In the genomic region with DNA sequence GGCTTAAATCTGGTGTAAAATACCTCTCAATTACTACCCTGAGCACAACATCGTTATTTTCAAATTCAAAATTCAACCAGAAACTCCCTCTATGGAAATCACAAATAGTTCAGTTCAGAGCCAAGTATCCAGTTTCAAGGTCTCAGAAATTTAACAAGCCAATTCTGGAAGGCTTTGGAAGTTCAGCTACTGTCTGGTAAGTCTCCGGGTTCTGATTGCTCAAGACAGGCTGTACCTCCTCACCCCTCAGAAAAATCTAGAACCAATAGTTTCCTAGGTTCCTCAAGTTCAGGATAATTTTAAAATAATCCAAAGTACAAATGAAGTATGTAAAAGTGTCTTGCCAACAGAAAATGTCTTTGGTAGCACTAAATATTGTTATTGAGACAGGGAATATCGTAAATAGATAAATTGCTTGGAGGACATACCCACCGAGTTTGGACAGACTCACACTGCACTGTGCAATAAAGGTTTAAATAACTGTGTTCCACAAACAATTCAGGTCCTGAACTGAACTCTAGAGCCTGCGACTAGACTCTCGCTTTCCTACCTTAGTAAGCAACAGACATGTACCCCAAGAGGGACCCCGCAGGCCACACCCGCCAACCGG, we compare ENCODE assay signal across 8 cellular contexts. TPM values are rescaled to one million over a fixed set of nuclear protein-coding genes. Genes with fewer than 3 reads are reported as not detected.
DNase-seq lines count a peak whose midpoint lies in the region; ATAC-seq and TF ChIP-seq lines count a peak whose summit lies in the region.

No MANE protein-coding gene starts in this region.

- TF ChIP-seq POLR2A in IMR-90 (IDR thresholded peaks at IDR 0.05; ENCODE audit: low read depth, low read length), result no peak

- H2BK5ac ChIP-seq in IMR-90 (ENCODE audit: low read depth, low read length, poor library complexity, severe bottlenecking) (peak overlapping the region; percentile 62), mesenchymal stem cell (ENCODE audit: low read depth, low read length, poor library complexity, severe bottlenecking) (no peak overlapping the region)

- no peak for TF ChIP-seq RAD21 in IMR-90 (IDR thresholded peaks at IDR 0.05; ENCODE audit: low read length)

- dilution Hi-C loops in IMR-90 (cut with HindIII; ENCODE audit: low sequenced_read_pairs, unreplicated experiment), result no loop called here

- H3K9me3 ChIP-seq in IMR-90 (ENCODE audit: control insufficient read depth, insufficient read depth, low read length) (no peaks in the 10 kb centered on the region), mesenchymal stem cell (ENCODE audit: control insufficient read depth, low read length) (no peaks in the 10 kb centered on the region)

- H3K27ac ChIP-seq in IMR-90 (ENCODE audit: insufficient read depth, low read length), result peak overlapping the region; percentile 69
- H3K27ac ChIP-seq in brain microvascular endothelial cell, result peak overlapping the region; percentile 80
- peak overlapping the region; percentile 85 for H3K27ac ChIP-seq in mesenchymal stem cell (ENCODE audit: low read length, poor library complexity, severe bottlenecking)

- H3K4me3 ChIP-seq in AG10803 (ENCODE audit: low read length), result peak overlapping the region; percentile 99
- peak overlapping the region; percentile 72 for H3K4me3 ChIP-seq in IMR-90 (ENCODE audit: insufficient read depth, low read depth, low read length)
- peak overlapping the region; percentile 98 for H3K4me3 ChIP-seq in brain microvascular endothelial cell (ENCODE audit: low read depth, low read length)
- peak overlapping the region; percentile 81 to 94 for H3K4me3 ChIP-seq in mesenchymal stem cell (ENCODE audit: insufficient read depth in 1 of 2, low read depth in 1 of 2, low read length in 2 of 2)

- intact Hi-C loops in IMR-90 (cut with micrococcal nuclease), result no loop called here

- H3K79me1 ChIP-seq in IMR-90 (ENCODE audit: low read depth in 1 of 2, low read length in 2 of 2) (peaks cover 13 to 31% of the 10 kb centered on the region in 2 experiments), mesenchymal stem cell (replicated peaks; ENCODE audit: low read length, poor library complexity, severe bottlenecking) (peaks cover 2% of the 10 kb centered on the region)

- POLR2A ChIA-PET in IMR-90 (lab: Charles Lee; ENCODE audit: unreplicated experiment), result interaction anchor here (0.9 kb wide), 1 partner anchor 10 kb away, joined by 3 read pairs; no protein-coding TSS in a partner anchor

- peak overlapping the region; percentile 80 for H3K9ac ChIP-seq in IMR-90 (ENCODE audit: low read depth, low read length)
- peak overlapping the region; percentile 94 for H3K9ac ChIP-seq in mesenchymal stem cell (ENCODE audit: low read length)

- no peaks in the 10 kb centered on the region for H4K20me1 ChIP-seq in IMR-90 (ENCODE audit: insufficient read depth, low read length)

- H3K4me2 ChIP-seq in IMR-90 (ENCODE audit: low read depth, low read length), result peak overlapping the region; percentile 95
- H3K4me2 ChIP-seq in mesenchymal stem cell (ENCODE audit: low read length, poor library complexity, severe bottlenecking), result peak overlapping the region; percentile 75

- CTCF ChIA-PET in IMR-90 (lab: Yijun Ruan, JAX), result interaction anchor here (1.0 to 1.1 kb wide), 2 partner anchors 15 to 673 kb away, joined by 3 to 4 read pairs; no protein-coding TSS in a partner anchor

- H3K4ac ChIP-seq in IMR-90 (ENCODE audit: low read depth, low read length) (peak overlapping the region; percentile 66; the same call in 1 of the 2 replicates), mesenchymal stem cell (ENCODE audit: low read depth in 1 of 2, low read length in 2 of 2) (peak overlapping the region in 1 of 2 experiments; percentile 81)

- DNase-seq in AG10803 (ENCODE audit: low read depth), result peak; percentile 23
- DNase-seq in IMR-90, result peak; percentile 6
- DNase-seq in brain microvascular endothelial cell, result no peak
- peak; percentile 43 for DNase-seq in mesenchymal stem cell
- no peak for DNase-seq in stimulated activated CD4-positive, alpha-beta T cell treated with anti-CD3 and anti-CD28 coated beads, Interleukin-15, amount 100 ng/mL, for 24 hours
- DNase-seq in NCI-H2227 treated with DMSO at 0.1 percent for 48 hours (lab: John Stamatoyannopoulos, UW), result no peak

- H3K18ac ChIP-seq in IMR-90 (ENCODE audit: low read depth, low read length) (no peak overlapping the region), mesenchymal stem cell (ENCODE audit: low read depth in 1 of 2, low read length in 2 of 2) (peak overlapping the region in 1 of 2 experiments; percentile 97)

- H3K9me1 ChIP-seq in IMR-90 (ENCODE audit: insufficient read depth, low read length), result 0 out of 2 replicates have a peak, but pooled peaks cover 4% of the 10 kb centered on the region

- H4K5ac ChIP-seq in IMR-90 (ENCODE audit: low read depth, low read length), result no peak overlapping the region

- H3K23ac ChIP-seq in IMR-90 (ENCODE audit: low read depth, low read length) (peak overlapping the region; percentile 6; the same call in 1 of the 2 replicates), mesenchymal stem cell (ENCODE audit: low read length in 2 of 2) (no peak overlapping the region)

- H2AK5ac ChIP-seq in IMR-90 (ENCODE audit: low read depth, low read length) (no peak overlapping the region; the same call in 1 of the 2 replicates), mesenchymal stem cell (ENCODE audit: low read length, severe bottlenecking) (no peak overlapping the region)

- H2BK15ac ChIP-seq in IMR-90 (ENCODE audit: low read depth, low read length), result no peak overlapping the region
- H2BK15ac ChIP-seq in mesenchymal stem cell (ENCODE audit: low read depth, poor library complexity, severe bottlenecking), result peak overlapping the region; percentile 38

- H2AFZ ChIP-seq in IMR-90 (replicated peaks; ENCODE audit: low read length, poor library complexity) (peak overlapping the region; percentile 98), mesenchymal stem cell (ENCODE audit: low read depth, low read length) (peak overlapping the region; percentile 96)

- peak overlapping the region; percentile 79 to 95; a peak in 3 of 4 replicates for H4K8ac ChIP-seq in IMR-90 (ENCODE audit: low read depth in 2 of 2, low read length in 2 of 2)
- peak overlapping the region; percentile 89 for H4K8ac ChIP-seq in mesenchymal stem cell (ENCODE audit: low read length)

- peak; percentile 27 for ATAC-seq in IMR-90 (ENCODE audit: low read depth)
- ATAC-seq in HG03520 (IDR thresholded peaks at IDR 0.05; ENCODE audit: unreplicated experiment), result no peak
- ATAC-seq in GM19463 (IDR thresholded peaks at IDR 0.05; ENCODE audit: unreplicated experiment), result no peak

- no peak overlapping the region for H2BK20ac ChIP-seq in IMR-90 (ENCODE audit: low read depth, low read length)

- no peaks in the 10 kb centered on the region for H3K4me1 ChIP-seq in IMR-90 (ENCODE audit: control insufficient read depth, insufficient read depth, low read length)
- peaks cover 3% of the 10 kb centered on the region for H3K4me1 ChIP-seq in mesenchymal stem cell (ENCODE audit: control insufficient read depth, insufficient read depth, low read depth, low read length)

- no peak overlapping the region for H2BK12ac ChIP-seq in mesenchymal stem cell (ENCODE audit: low read length in 2 of 2)

- H2BK120ac ChIP-seq in IMR-90 (ENCODE audit: low read depth, low read length) (no peak overlapping the region), mesenchymal stem cell (ENCODE audit: low read depth, low read length) (peak overlapping the region; percentile 56)

- H3K36me3 ChIP-seq in IMR-90 (ENCODE audit: control insufficient read depth, insufficient read depth, low read length) (no peaks in the 10 kb centered on the region), brain microvascular endothelial cell (replicated peaks) (no peaks in the 10 kb centered on the region), mesenchymal stem cell (ENCODE audit: control insufficient read depth in 1 of 2, insufficient read depth in 2 of 2, low read depth in 1 of 2, low read length in 2 of 2) (peaks cover 0 to 5% of the 10 kb centered on the region in 2 experiments)

- 29% methylated on average over 2 of the region's 9 CpGs; no CpG with 5 or more reads in 1 of the 2 experiments for WGBS in IMR-90 (ENCODE audit: extremely low coverage in 2 of 2, insufficient read length in 1 of 2), 2 experiments
- 6% methylated on average over 9 of the region's 9 CpGs for WGBS in mesenchymal stem cell

- no TSS peak for BruUV-seq in IMR-90 (replicated peaks; lab: Mats Ljungman, UMichigan)

- in situ Hi-C loops in IMR-90 (cut with MboI; ENCODE audit: low sequenced_read_pairs) (loop anchor here (25.0 kb wide), 1 partner anchor 662 kb away; no protein-coding TSS in a partner anchor), brain microvascular endothelial cell (cut with HindIII; ENCODE audit: low pct_ligation_motif_present, low sequenced_read_pairs) (no loop called here)

- H2AK9ac ChIP-seq in IMR-90 (replicated peaks; ENCODE audit: low read depth, low read length, poor library complexity), result peak overlapping the region; percentile 91

- H3K27me3 ChIP-seq in IMR-90 (ENCODE audit: control insufficient read depth, insufficient read depth, low read length), result peaks cover 9% of the 10 kb centered on the region
- no peaks in the 10 kb centered on the region for H3K27me3 ChIP-seq in brain microvascular endothelial cell (replicated peaks)
- peaks cover 7 to 9% of the 10 kb centered on the region in 2 experiments for H3K27me3 ChIP-seq in mesenchymal stem cell (ENCODE audit: control insufficient read depth in 1 of 2, insufficient read depth in 1 of 2, low read length in 2 of 2)

- peak overlapping the region; percentile 55 for H3K14ac ChIP-seq in IMR-90 (replicated peaks; ENCODE audit: low read depth, low read length)
- H3K14ac ChIP-seq in mesenchymal stem cell (ENCODE audit: low read length in 2 of 2), result no peak overlapping the region

- TF ChIP-seq CTCF in AG10803 (conservative IDR thresholded peaks at IDR 0.05; ENCODE audit: low read length) (no peak), IMR-90 (conservative IDR thresholded peaks at IDR 0.05; ENCODE audit: low read depth, low read length) (no peak), brain microvascular endothelial cell (IDR thresholded peaks at IDR 0.05; ENCODE audit: low read depth, low read length, missing control alignments) (no peak)

- H3K56ac ChIP-seq in IMR-90 (ENCODE audit: extremely low read depth, insufficient read depth, low read length), result peak overlapping the region; percentile 59; the same call in 1 of the 2 replicates

- H4K91ac ChIP-seq in IMR-90 (ENCODE audit: insufficient read depth, low read depth, low read length), result no peak overlapping the region
- no peak overlapping the region for H4K91ac ChIP-seq in mesenchymal stem cell (ENCODE audit: low read length)

RNA-seq across cellular contexts. Expression of a gene that starts 0.7 kb away (rescaled TPM):
- total RNA-seq in IMR-90 (2012; rRNA removed), result 28.0 and 44.7 TPM in 2 replicates
- polyA plus RNA-seq in IMR-90 (2012; rRNA removed), result 11.8 and 13.5 TPM in 2 replicates
- 4.6 and 5.3 TPM in 2 replicates for polyA plus RNA-seq in IMR-90 (2012; cell fraction: cytosol; rRNA removed)
- 1.8 and 9.8 TPM in 2 replicates for polyA plus RNA-seq in IMR-90 (2012; cell fraction: nucleus; rRNA removed; ENCODE audit: low replicate concordance)
- polyA plus RNA-seq in mesenchymal stem cell (2013, experiment 1 of 2), result 16.8 TPM
- 18.5 TPM for polyA plus RNA-seq in mesenchymal stem cell (2013, experiment 2 of 2)

RNA-seq across cellular contexts. Expression of a gene that starts 35.7 kb away (rescaled TPM):
- total RNA-seq in IMR-90 (2012; rRNA removed), result 1.1 TPM in 2 replicates
- 0.32 and 0.38 TPM in 2 replicates for polyA plus RNA-seq in IMR-90 (2012; rRNA removed)
- 0.09 and 0.12 TPM in 2 replicates for polyA plus RNA-seq in IMR-90 (2012; cell fraction: cytosol; rRNA removed)
- polyA plus RNA-seq in IMR-90 (2012; cell fraction: nucleus; rRNA removed; ENCODE audit: low replicate concordance), result 0.14 and 0.50 TPM in 2 replicates
- 3.3 TPM for polyA plus RNA-seq in mesenchymal stem cell (2013, experiment 1 of 2)
- 3.4 TPM for polyA plus RNA-seq in mesenchymal stem cell (2013, experiment 2 of 2)

Comparison
In these comparisons a context has a peak if more than half of its experiments do, and no peak if none do; other contexts are left out.
1. DNase-seq: peak in AG10803 (single experiment), IMR-90 (single experiment) and mesenchymal stem cell (single experiment); none in brain microvascular endothelial cell (single experiment), stimulated activated CD4-positive, alpha-beta T cell treated with anti-CD3 and anti-CD28 coated beads, Interleukin-15, amount 100 ng/mL, for 24 hours (single experiment) and NCI-H2227 treated with DMSO at 0.1 percent for 48 hours (single experiment).
2. Peak in every context shown above with its lines, with median percentiles within 50 percentile points of each other: H3K4me3 ChIP-seq and H3K27ac ChIP-seq.